ENCODE assay signal across 28 cellular contexts in genomic region chr14:75909630-75910029, GRCh38.
"Had no signal": no experiment of that assay in that cellular context is flagged by ENCODE, and none has a peak within 500 bp of the region (broad histone marks: within the 10 kb centered on the region; RNA-seq: fewer than 3 reads in every experiment).

No MANE protein-coding gene starts in this region.

- DNase-seq: activated CD4-positive, alpha-beta T cell treated with anti-CD3 and anti-CD28 coated beads for 1 hour; activated CD8-positive, alpha-beta memory T cell treated with anti-CD3 and anti-CD28 coated beads, Interleukin-2, amount 10 ng/mL, durations not matched to agents 7 days and 5 days; activated CD8-positive, alpha-beta T cell treated with anti-CD3 and anti-CD28 coated beads, Interleukin-2, amount 10 ng/mL, durations not matched to agents 7 days and 5 days; activated naive CD4-positive, alpha-beta T cell treated with anti-CD3 and anti-CD28 coated beads for 36 hours; activated naive CD8-positive, alpha-beta T cell treated with anti-CD3 and anti-CD28 coated beads for 36 hours; activated T-cell treated with anti-CD3 and anti-CD28 coated beads, Interleukin-2, amount 50 U/mL, for 48 hours; adrenal gland; aorta; body of pancreas; dorsolateral prefrontal cortex; effector memory CD4-positive, alpha-beta T cell; islet precursor cell; left ventricle myocardium inferior; mesendoderm; mucosa of descending colon; stimulated activated CD4-positive, alpha-beta T cell treated with anti-CD3 and anti-CD28 coated beads, Interleukin-1b, Interleukin-23, amount 100 ng/mL, for 48 hours; stimulated activated naive B cell treated with anti-CD40 and anti-IgM and Interleukin-4, amounts not matched to agents 10 μg/mL and 1 μg/mL and 100 μg/mL, for 72 hours; stomach; T-helper 17 cell; tibial artery had no signal

- H3K4me3 Mint-ChIP-seq: activated CD8-positive, alpha-beta memory T cell treated with anti-CD3 and anti-CD28 coated beads, Interleukin-2, amount 10 ng/mL, durations not matched to agents 7 days and 5 days; activated CD8-positive, alpha-beta T cell treated with anti-CD3 and anti-CD28 coated beads, Interleukin-2, amount 10 ng/mL, durations not matched to agents 7 days and 5 days; activated naive CD4-positive, alpha-beta T cell treated with anti-CD3 and anti-CD28 coated beads for 36 hours; activated naive CD8-positive, alpha-beta T cell treated with anti-CD3 and anti-CD28 coated beads for 36 hours; natural killer cell treated with Interleukin-12 subunit alpha and Interleukin-12 subunit beta and Interleukin-15 and Interleukin-18, amount 100 ng/mL, for 72 hours; stimulated activated naive B cell treated with anti-CD40 and anti-IgM and Interleukin-4, amounts not matched to agents 10 μg/mL and 1 μg/mL and 100 μg/mL, for 72 hours; T-helper 17 cell had no signal

- H3K4me1 Mint-ChIP-seq: activated CD8-positive, alpha-beta memory T cell treated with anti-CD3 and anti-CD28 coated beads, Interleukin-2, amount 10 ng/mL, durations not matched to agents 7 days and 5 days; activated naive CD8-positive, alpha-beta T cell treated with anti-CD3 and anti-CD28 coated beads for 36 hours; stimulated activated naive B cell treated with anti-CD40 and anti-IgM and Interleukin-4, amounts not matched to agents 10 μg/mL and 1 μg/mL and 100 μg/mL, for 72 hours; T-helper 17 cell had no signal

- H3K36me3 ChIP-seq: adrenal gland, gastroesophageal sphincter, left ventricle myocardium inferior, neutrophil had no signal

- H3K27ac Mint-ChIP-seq: activated CD8-positive, alpha-beta memory T cell treated with anti-CD3 and anti-CD28 coated beads, Interleukin-2, amount 10 ng/mL, durations not matched to agents 7 days and 5 days; activated CD8-positive, alpha-beta T cell treated with anti-CD3 and anti-CD28 coated beads, Interleukin-2, amount 10 ng/mL, durations not matched to agents 7 days and 5 days; activated naive CD4-positive, alpha-beta T cell treated with anti-CD3 and anti-CD28 coated beads for 36 hours; activated naive CD8-positive, alpha-beta T cell treated with anti-CD3 and anti-CD28 coated beads for 36 hours; natural killer cell treated with Interleukin-12 subunit alpha and Interleukin-12 subunit beta and Interleukin-15 and Interleukin-18, amount 100 ng/mL, for 72 hours; stimulated activated naive B cell treated with anti-CD40 and anti-IgM and Interleukin-4, amounts not matched to agents 10 μg/mL and 1 μg/mL and 100 μg/mL, for 72 hours; T-helper 17 cell had no signal

- H3K36me3 Mint-ChIP-seq: activated CD8-positive, alpha-beta memory T cell treated with anti-CD3 and anti-CD28 coated beads, Interleukin-2, amount 10 ng/mL, durations not matched to agents 7 days and 5 days; activated naive CD8-positive, alpha-beta T cell treated with anti-CD3 and anti-CD28 coated beads for 36 hours; natural killer cell treated with Interleukin-12 subunit alpha and Interleukin-12 subunit beta and Interleukin-15 and Interleukin-18, amount 100 ng/mL, for 72 hours had no signal

- H3K4me3 ChIP-seq: adrenal gland, body of pancreas, coronary artery, dorsolateral prefrontal cortex, gastroesophageal sphincter, hepatocyte, left ventricle myocardium inferior, lung, mucosa of descending colon, smooth muscle cell, stomach, tibial artery had no signal

- H3K27me3 ChIP-seq: adrenal gland, body of pancreas, dorsolateral prefrontal cortex, gastroesophageal sphincter, hepatocyte, neutrophil, stomach, tibial artery had no signal

- H3K4me1 ChIP-seq: adrenal gland, body of pancreas, tibial artery had no signal

- H3K9me3 ChIP-seq: adrenal gland, body of pancreas, gastroesophageal sphincter, left ventricle myocardium inferior, mucosa of descending colon, neutrophil, stomach, tibial artery had no signal

- H3K9me3 Mint-ChIP-seq: activated naive CD4-positive, alpha-beta T cell treated with anti-CD3 and anti-CD28 coated beads for 36 hours; activated naive CD8-positive, alpha-beta T cell treated with anti-CD3 and anti-CD28 coated beads for 36 hours; natural killer cell treated with Interleukin-12 subunit alpha and Interleukin-12 subunit beta and Interleukin-15 and Interleukin-18, amount 100 ng/mL, for 72 hours; stimulated activated naive B cell treated with anti-CD40 and anti-IgM and Interleukin-4, amounts not matched to agents 10 μg/mL and 1 μg/mL and 100 μg/mL, for 72 hours had no signal

- H3K27me3 Mint-ChIP-seq: activated CD8-positive, alpha-beta memory T cell treated with anti-CD3 and anti-CD28 coated beads, Interleukin-2, amount 10 ng/mL, durations not matched to agents 7 days and 5 days; activated naive CD8-positive, alpha-beta T cell treated with anti-CD3 and anti-CD28 coated beads for 36 hours; natural killer cell treated with Interleukin-12 subunit alpha and Interleukin-12 subunit beta and Interleukin-15 and Interleukin-18, amount 100 ng/mL, for 72 hours; progenitor cell of endocrine pancreas; stimulated activated naive B cell treated with anti-CD40 and anti-IgM and Interleukin-4, amounts not matched to agents 10 μg/mL and 1 μg/mL and 100 μg/mL, for 72 hours; T-helper 17 cell had no signal

- ATAC-seq: activated CD8-positive, alpha-beta memory T cell treated with anti-CD3 and anti-CD28 coated beads, Interleukin-2, amount 10 ng/mL, durations not matched to agents 7 days and 5 days; activated CD8-positive, alpha-beta T cell treated with anti-CD3 and anti-CD28 coated beads, Interleukin-2, amount 10 ng/mL, durations not matched to agents 7 days and 5 days; body of pancreas; gastroesophageal sphincter; natural killer cell treated with Interleukin-12 subunit alpha and Interleukin-12 subunit beta and Interleukin-15 and Interleukin-18, amount 100 ng/mL, for 72 hours; stimulated activated naive B cell treated with anti-CD40 and anti-IgM and Interleukin-4, amounts not matched to agents 10 μg/mL and 1 μg/mL and 100 μg/mL, for 72 hours; T-helper 17 cell had no signal
